In the genomic region with DNA sequence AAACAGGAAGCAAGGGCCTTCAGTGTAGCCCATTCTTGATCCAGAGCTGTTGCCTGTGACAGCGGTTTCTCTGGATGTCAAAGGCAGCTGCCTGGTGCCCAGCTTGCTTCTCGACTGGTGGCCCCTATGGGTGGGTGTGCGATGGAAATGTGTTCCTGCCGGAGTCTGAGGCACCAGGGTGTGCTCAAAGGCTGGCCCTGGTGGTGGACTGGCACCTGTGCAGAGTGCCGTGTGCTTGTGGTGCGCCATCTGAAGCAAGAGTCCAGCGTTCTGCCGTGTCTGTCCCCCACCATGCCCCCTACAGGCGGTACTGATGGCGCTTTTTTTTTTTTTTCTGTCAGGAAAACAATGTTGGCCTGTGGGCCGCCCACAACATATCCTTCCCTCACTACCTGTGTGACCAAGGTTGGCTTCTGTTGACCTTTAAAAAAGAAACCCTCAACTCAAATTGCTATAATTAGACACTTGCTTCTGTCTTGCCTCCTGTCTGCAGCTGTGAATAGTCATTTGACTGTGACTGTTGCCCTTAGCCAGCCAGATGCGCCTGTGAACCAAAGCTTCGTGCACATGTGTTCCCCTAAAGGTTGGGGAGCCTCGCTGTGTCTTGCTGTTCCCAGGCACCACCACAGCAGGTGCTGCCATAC, we compare ENCODE assay signal across 8 cellular contexts. TPM values are rescaled to one million over a fixed set of nuclear protein-coding genes. Genes with fewer than 3 reads are reported as not detected.
A peak's percentile ranks its signal among the peaks of the same experiment; 100 is the strongest.
DNase-seq lines count a peak whose midpoint lies in the region; ATAC-seq and TF ChIP-seq lines count a peak whose summit lies in the region.

No MANE protein-coding gene starts in this region.

- no peaks in the 10 kb centered on the region for H3K27me3 ChIP-seq in gastroesophageal sphincter

- H3K9me3 ChIP-seq in gastroesophageal sphincter, result no peaks in the 10 kb centered on the region

- H3K4me1 ChIP-seq in gastroesophageal sphincter, result peaks cover 0 to 19% (median 8%) of the 10 kb centered on the region in 3 donors

- peak overlapping the region; percentile 82 for H3K27ac Mint-ChIP-seq in activated T-helper 2 cell treated with anti-CD3 and anti-CD28 coated beads, Interferon-gamma antibody, Interleukin-2, Interleukin-4, amounts not matched to agents 10 μg/mL and 5 μg/mL and 100 μg/mL, durations not matched to agents 14 hours and 24 hours and 36 hours

- ATAC-seq in activated CD4-positive, CD25-positive, alpha-beta regulatory T cell treated with anti-CD3 and anti-CD28 coated beads, Interleukin-2, amount 50 U/mL, for 24 hours, result peak; percentile 70 to 72
- no peak for ATAC-seq in HG03460 (IDR thresholded peaks at IDR 0.05; ENCODE audit: unreplicated experiment)
- ATAC-seq in gastroesophageal sphincter, result no peak

- peak overlapping the region; percentile 13 for H3K4me3 Mint-ChIP-seq in activated T-helper 2 cell treated with anti-CD3 and anti-CD28 coated beads, Interferon-gamma antibody, Interleukin-2, Interleukin-4, amounts not matched to agents 10 μg/mL and 5 μg/mL and 100 μg/mL, durations not matched to agents 14 hours and 24 hours and 36 hours (ENCODE audit: low read depth)

- H3K4me1 Mint-ChIP-seq in activated T-helper 2 cell treated with anti-CD3 and anti-CD28 coated beads, Interferon-gamma antibody, Interleukin-2, Interleukin-4, amounts not matched to agents 10 μg/mL and 5 μg/mL and 100 μg/mL, durations not matched to agents 14 hours and 24 hours and 36 hours (ENCODE audit: low read depth), result peaks cover 22% of the 10 kb centered on the region

- H3K27ac ChIP-seq in gastroesophageal sphincter, result no peak overlapping the region

- H3K36me3 Mint-ChIP-seq in activated T-helper 2 cell treated with anti-CD3 and anti-CD28 coated beads, Interferon-gamma antibody, Interleukin-2, Interleukin-4, amounts not matched to agents 10 μg/mL and 5 μg/mL and 100 μg/mL, durations not matched to agents 14 hours and 24 hours and 36 hours (ENCODE audit: low read depth), result peaks cover 67% of the 10 kb centered on the region

- peaks cover 0 to 100% of the 10 kb centered on the region in 2 donors for H3K36me3 ChIP-seq in gastroesophageal sphincter

- no peak for TF ChIP-seq POLR2A in gastroesophageal sphincter (IDR thresholded peaks at IDR 0.05)

- no peak overlapping the region for H3K4me3 ChIP-seq in gastroesophageal sphincter

- TF ChIP-seq CTCF in LNCAP (IDR thresholded peaks at IDR 0.05), result peak; percentile 34; the same call in 1 of the 2 replicates
- TF ChIP-seq CTCF in gastroesophageal sphincter (IDR thresholded peaks at IDR 0.05), result no peak

- intact Hi-C loops in activated T-helper 2 cell treated with anti-CD3 and anti-CD28 coated beads, Interferon-gamma antibody, Interleukin-2, Interleukin-4, amounts not matched to agents 10 μg/mL and 5 μg/mL and 100 μg/mL, durations not matched to agents 14 hours and 24 hours and 36 hours (cut with micrococcal nuclease), result no loop called here

- WGBS in gastroesophageal sphincter (ENCODE audit: low coverage in 1 of 2), 2 donors, result 39 to 60% methylated on average over 6 to 9 of the region's 14 CpGs

- no peaks in the 10 kb centered on the region for H3K27me3 Mint-ChIP-seq in activated T-helper 2 cell treated with anti-CD3 and anti-CD28 coated beads, Interferon-gamma antibody, Interleukin-2, Interleukin-4, amounts not matched to agents 10 μg/mL and 5 μg/mL and 100 μg/mL, durations not matched to agents 14 hours and 24 hours and 36 hours (ENCODE audit: low read depth)

- no peaks in the 10 kb centered on the region for H3K9me3 Mint-ChIP-seq in activated T-helper 2 cell treated with anti-CD3 and anti-CD28 coated beads, Interferon-gamma antibody, Interleukin-2, Interleukin-4, amounts not matched to agents 10 μg/mL and 5 μg/mL and 100 μg/mL, durations not matched to agents 14 hours and 24 hours and 36 hours

- TF ChIP-seq EP300 in gastroesophageal sphincter (IDR thresholded peaks at IDR 0.05), result no peak

- DNase-seq in activated CD4-positive, CD25-positive, alpha-beta regulatory T cell treated with anti-CD3 and anti-CD28 coated beads, Interleukin-2, amount 50 U/mL, for 72 hours, result no peak
- no peak for DNase-seq in activated T-helper 2 cell treated with anti-CD3 and anti-CD28 coated beads, Interferon-gamma antibody, Interleukin-2, Interleukin-4, amounts not matched to agents 10 μg/mL and 5 μg/mL and 100 μg/mL, durations not matched to agents 14 hours and 24 hours and 36 hours (ENCODE audit: low spot score)
- DNase-seq in kidney tubule cell (ENCODE audit: low spot score), result peak; percentile 31
- no peak for DNase-seq in GF-D8 (lab: John Stamatoyannopoulos, UW)

RNA-seq across cellular contexts. Expression of a gene that starts 4.7 kb away (rescaled TPM):
- 444 and 452 TPM in 2 replicates for total RNA-seq in activated T-helper 2 cell treated with anti-CD3 and anti-CD28 coated beads, Interferon-gamma antibody, Interleukin-2, Interleukin-4, amounts not matched to agents 10 μg/mL and 5 μg/mL and 100 μg/mL, durations not matched to agents 14 hours and 24 hours and 36 hours
- total RNA-seq in gastroesophageal sphincter, result 100 to 1,000 TPM; 115 to 162 (median 158) TPM

RNA-seq across cellular contexts. Expression of a gene that starts 5.9 kb away (rescaled TPM):
- total RNA-seq in activated T-helper 2 cell treated with anti-CD3 and anti-CD28 coated beads, Interferon-gamma antibody, Interleukin-2, Interleukin-4, amounts not matched to agents 10 μg/mL and 5 μg/mL and 100 μg/mL, durations not matched to agents 14 hours and 24 hours and 36 hours, result 94.1 and 103 TPM in 2 replicates
- total RNA-seq in gastroesophageal sphincter, result 10 to 100 TPM; 24.1 to 57.0 (median 36.3) TPM

RNA-seq across cellular contexts. Expression of a gene that starts 20.4 kb away (rescaled TPM):
- total RNA-seq in activated T-helper 2 cell treated with anti-CD3 and anti-CD28 coated beads, Interferon-gamma antibody, Interleukin-2, Interleukin-4, amounts not matched to agents 10 μg/mL and 5 μg/mL and 100 μg/mL, durations not matched to agents 14 hours and 24 hours and 36 hours, result 77.3 and 82.4 TPM in 2 replicates
- total RNA-seq in gastroesophageal sphincter, result 10 to 100 TPM; 11.8 to 27.8 (median 16.4) TPM

RNA-seq across cellular contexts. Expression of a gene that starts 31.1 kb away (rescaled TPM):
- 63.1 and 66.4 TPM in 2 replicates for total RNA-seq in activated T-helper 2 cell treated with anti-CD3 and anti-CD28 coated beads, Interferon-gamma antibody, Interleukin-2, Interleukin-4, amounts not matched to agents 10 μg/mL and 5 μg/mL and 100 μg/mL, durations not matched to agents 14 hours and 24 hours and 36 hours
- total RNA-seq in gastroesophageal sphincter, result 10 to 100 TPM; 16.9 to 27.6 (median 25.5) TPM

RNA-seq across cellular contexts. Expression of a gene that starts 39.7 kb away (rescaled TPM):
- total RNA-seq in activated T-helper 2 cell treated with anti-CD3 and anti-CD28 coated beads, Interferon-gamma antibody, Interleukin-2, Interleukin-4, amounts not matched to agents 10 μg/mL and 5 μg/mL and 100 μg/mL, durations not matched to agents 14 hours and 24 hours and 36 hours, result 0.11 TPM in 1 of 2 replicates, not detected in the other
- not detected for total RNA-seq in gastroesophageal sphincter

Comparison
In these comparisons a context has a peak if more than half of its experiments do, and no peak if none do; other contexts are left out.
1. ATAC-seq: peak in activated CD4-positive, CD25-positive, alpha-beta regulatory T cell treated with anti-CD3 and anti-CD28 coated beads, Interleukin-2, amount 50 U/mL, for 24 hours (2 of 2); none in HG03460 (single experiment) and gastroesophageal sphincter (single experiment).